Comparison of ENCODE assay signal across 12 cellular contexts in the genomic region with DNA sequence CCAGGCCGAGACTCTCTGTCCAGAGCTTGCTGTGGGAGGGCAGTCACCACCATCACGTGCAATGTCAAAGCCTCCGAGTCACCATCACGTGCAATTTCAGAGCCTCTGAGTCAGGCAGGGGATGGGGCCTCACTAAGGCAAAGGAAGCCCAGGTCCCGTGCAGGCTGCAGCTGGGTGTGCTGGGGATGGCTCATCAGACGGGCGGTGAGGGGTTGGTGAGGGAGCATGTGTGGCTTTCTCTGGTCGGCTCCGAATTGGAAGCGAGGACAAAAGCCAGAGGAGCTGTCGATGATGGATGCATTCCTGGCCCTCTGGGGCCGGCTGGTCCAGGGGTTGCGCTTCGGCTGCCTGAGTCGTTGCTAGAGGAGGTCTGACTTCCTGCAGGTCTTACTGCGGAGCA. TPM values are rescaled to one million over a fixed set of nuclear protein-coding genes. Genes with fewer than 3 reads are reported as not detected.
A peak's percentile ranks its signal among the peaks of the same experiment; 100 is the strongest.
DNase-seq lines count a peak whose midpoint lies in the region; ATAC-seq, FAIRE-seq and TF ChIP-seq lines count a peak whose summit lies in the region.
"Not testable (repeated sequence)": the region's sequence is repeated elsewhere in the genome, so short reads cannot be mapped to it uniquely, and the experiment has no call there.
"Had no signal": no experiment of that assay in that cellular context is flagged by ENCODE, and none has a peak within 500 bp of the region (broad histone marks: within the 10 kb centered on the region; RNA-seq: fewer than 3 reads in every experiment).

No MANE protein-coding gene starts in this region.

- H3K27me3 ChIP-seq in esophagus muscularis mucosa, result not testable (repeated sequence)

- 88% methylated on average over 4 of the region's 16 CpGs for WGBS in esophagus muscularis mucosa

- not testable (repeated sequence) for TF ChIP-seq EP300 in esophagus muscularis mucosa (IDR thresholded peaks at IDR 0.05)

- peak; percentile 51 to 74 for ATAC-seq in activated naive CD4-positive, alpha-beta T cell treated with anti-CD3 and anti-CD28 coated beads, Interleukin-2, amount 50 U/mL, for 72 hours

- H3K4me1 ChIP-seq in esophagus muscularis mucosa, result not testable (repeated sequence)

- not testable (repeated sequence) for H3K9me3 ChIP-seq in esophagus muscularis mucosa

- not testable (repeated sequence) for H3K36me3 Mint-ChIP-seq in activated naive CD4-positive, alpha-beta T cell treated with anti-CD3 and anti-CD28 coated beads, Interleukin-2, amount 50 U/mL, for 72 hours

- not testable (repeated sequence) for H3K27ac ChIP-seq in esophagus muscularis mucosa (replicated peaks in 1 of 4)

- H3K4me3 ChIP-seq in esophagus muscularis mucosa; retinal pigment epithelial cell (ENCODE audit: low read length): not testable (repeated sequence)

- not testable (repeated sequence) for TF ChIP-seq CTCF in esophagus muscularis mucosa (IDR thresholded peaks at IDR 0.05); retinal pigment epithelial cell (conservative IDR thresholded peaks at IDR 0.05; ENCODE audit: low read depth, low read length)

- FAIRE-seq in GM12892 (lab: Jason Lieb, UNC), result peak; percentile 24

- DNase-seq in A172 (ENCODE audit: low spot score) (peak; percentile 40), M059J (ENCODE audit: low read depth) (peak; percentile 47), SW480 (ENCODE audit: low spot score) (peak; percentile 5), esophagus muscularis mucosa (ENCODE audit: extremely low spot score) (peak; percentile 83), left kidney (ENCODE audit: low read depth, low spot score) (peak; percentile 9), retinal pigment epithelial cell (ENCODE audit: low read depth) (peak; percentile 33)
- not testable (repeated sequence) for DNase-seq in GM12892 (ENCODE audit: insufficient read length); activated naive CD4-positive, alpha-beta T cell treated with anti-CD3 and anti-CD28 coated beads, Interleukin-2, amount 50 U/mL, for 72 hours (ENCODE audit: low spot score in 2 of 2)

- H3K36me3 ChIP-seq in esophagus muscularis mucosa, result not testable (repeated sequence)

- not testable (repeated sequence) for H3K9me3 Mint-ChIP-seq in activated naive CD4-positive, alpha-beta T cell treated with anti-CD3 and anti-CD28 coated beads, Interleukin-2, amount 50 U/mL, for 72 hours

- intact Hi-C loops in esophagus muscularis mucosa (cut with DNase I), result not testable (repeated sequence)

- TF ChIP-seq POLR2A in GM12892 (IDR thresholded peaks at IDR 0.05; ENCODE audit: low read depth, low read length); esophagus muscularis mucosa (IDR thresholded peaks at IDR 0.05; ENCODE audit: low read depth): not testable (repeated sequence)

- H3K27ac Mint-ChIP-seq in activated naive CD4-positive, alpha-beta T cell treated with anti-CD3 and anti-CD28 coated beads, Interleukin-2, amount 50 U/mL, for 72 hours, result not testable (repeated sequence)

RNA-seq across cellular contexts. Expression of a gene that starts 18.9 kb away (rescaled TPM):
- not detected in 2 replicates for total RNA-seq in A172 (2014; rRNA removed; shearing (Covaris generic))
- not detected for polyA plus RNA-seq in GM12892 (2012; ENCODE audit: missing spikeins)
- not detected in 2 replicates for total RNA-seq in M059J (2014; rRNA removed; shearing (Covaris generic))
- not detected for total RNA-seq in activated naive CD4-positive, alpha-beta T cell treated with anti-CD3 and anti-CD28 coated beads, Interleukin-2, amount 50 U/mL, for 72 hours
- total RNA-seq in esophagus muscularis mucosa, result not detected
- total RNA-seq: CD8-positive, alpha-beta T cell; HFFc6; Right ventricle myocardium inferior had no signal
- polyA plus RNA-seq: BJ had no signal
